In the genomic region with DNA sequence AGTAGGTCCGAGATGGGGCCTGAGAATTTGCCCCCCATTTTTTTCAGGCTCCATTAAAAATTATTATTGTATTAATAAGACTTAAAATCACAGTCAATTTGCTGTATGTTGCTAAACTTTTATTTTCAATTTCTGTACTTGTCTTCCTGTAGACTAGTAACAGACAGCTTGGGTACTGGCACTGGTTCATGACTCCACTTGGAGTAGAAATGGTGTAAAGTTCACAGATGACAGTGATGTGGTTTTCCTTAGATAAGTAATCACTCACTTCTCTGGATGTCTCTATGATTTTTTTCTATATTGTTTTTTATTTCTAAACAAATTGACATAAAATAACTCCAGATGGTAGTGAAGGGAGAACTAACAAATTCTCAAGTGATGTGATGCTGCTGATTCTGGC, we compare ENCODE assay signal across 21 cellular contexts. TPM values are rescaled to one million over a fixed set of nuclear protein-coding genes. Genes with fewer than 3 reads are reported as not detected.
A peak's percentile ranks its signal among the peaks of the same experiment; 100 is the strongest.
DNase-seq lines count a peak whose midpoint lies in the region; ATAC-seq and TF ChIP-seq lines count a peak whose summit lies in the region.
"Had no signal": no experiment of that assay in that cellular context is flagged by ENCODE, and none has a peak within 500 bp of the region (broad histone marks: within the 10 kb centered on the region; RNA-seq: fewer than 3 reads in every experiment).

No MANE protein-coding gene starts in this region.

- no TSS peak for BruUV-seq in A673 (replicated peaks; lab: Mats Ljungman, UMichigan)

- no peaks in the 10 kb centered on the region for H3K27me3 ChIP-seq in CD4-positive, CD25-positive, alpha-beta regulatory T cell (ENCODE audit: control insufficient read depth, insufficient read depth, low read length)
- no peaks in the 10 kb centered on the region for H3K27me3 ChIP-seq in A673 (replicated peaks; ENCODE audit: insufficient read depth, low read depth, low read length, poor library complexity)
- H3K27me3 ChIP-seq in psoas muscle (ENCODE audit: insufficient read depth in 3 of 3, low read length in 2 of 3) = no peaks in the 10 kb centered on the region
- H3K27me3 ChIP-seq: BLaER1 treated with 17β-estradiol and CSF1 and Interleukin-3, amounts not matched to agents 10 nM and 100 nM; SJCRH30 had no signal

- H3K9me3 ChIP-seq in CD4-positive, CD25-positive, alpha-beta regulatory T cell (ENCODE audit: control insufficient read depth in 2 of 2, low read length in 2 of 2) = no peaks in the 10 kb centered on the region
- no peaks in the 10 kb centered on the region for H3K9me3 ChIP-seq in A673 (ENCODE audit: low read depth, low read length, poor library complexity, severe bottlenecking)
- peaks cover 8% of the 10 kb centered on the region for H3K9me3 ChIP-seq in psoas muscle
- H3K9me3 ChIP-seq: SJCRH30 had no signal

- peak overlapping the region; percentile 14 for H3K27ac ChIP-seq in CD4-positive, CD25-positive, alpha-beta regulatory T cell (ENCODE audit: insufficient read depth, low read length, poor library complexity, severe bottlenecking)
- H3K27ac ChIP-seq in A673 (ENCODE audit: low read depth, low read length, poor library complexity, severe bottlenecking) (no peak overlapping the region), psoas muscle (no peak overlapping the region)
- H3K27ac ChIP-seq: 22Rv1; BLaER1 treated with 17β-estradiol and CSF1 and Interleukin-3, amounts not matched to agents 10 nM and 100 nM; KMS-11; SJCRH30 had no signal

- POLR2A ChIA-PET in A673 (lab: Charles Lee; ENCODE audit: low non-redundant PET) = no interaction called here

- H3K27me3 Mint-ChIP-seq in CD4-positive, CD25-positive, alpha-beta regulatory T cell = no peaks in the 10 kb centered on the region
- no peaks in the 10 kb centered on the region for H3K27me3 Mint-ChIP-seq in activated T-helper 17 cell treated with anti-CD3 and anti-CD28 coated beads, Interleukin-2, amount 50 U/mL, for 72 hours
- no peaks in the 10 kb centered on the region for H3K27me3 Mint-ChIP-seq in natural killer cell treated with Interleukin-12 subunit alpha and Interleukin-12 subunit beta and Interleukin-15 and Interleukin-18, amount 100 ng/mL, for 72 hours

- peak overlapping the region in 2 of 3 donors; percentile 5 to 78 for H3K27ac Mint-ChIP-seq in CD4-positive, CD25-positive, alpha-beta regulatory T cell
- no peak overlapping the region for H3K27ac Mint-ChIP-seq in activated T-helper 17 cell treated with anti-CD3 and anti-CD28 coated beads, Interleukin-2, amount 50 U/mL, for 72 hours
- peak overlapping the region; percentile 11 to 46 for H3K27ac Mint-ChIP-seq in natural killer cell treated with Interleukin-12 subunit alpha and Interleukin-12 subunit beta and Interleukin-15 and Interleukin-18, amount 100 ng/mL, for 72 hours

- intact Hi-C loops in A673 (cut with micrococcal nuclease; ENCODE audit: unreplicated experiment) (no loop called here), psoas muscle (cut with DNase I) (no loop called here)

- peaks cover 3% of the 10 kb centered on the region for H3K36me3 Mint-ChIP-seq in CD4-positive, CD25-positive, alpha-beta regulatory T cell
- no peaks in the 10 kb centered on the region for H3K36me3 Mint-ChIP-seq in activated T-helper 17 cell treated with anti-CD3 and anti-CD28 coated beads, Interleukin-2, amount 50 U/mL, for 72 hours (ENCODE audit: low read depth)
- peaks cover 4% of the 10 kb centered on the region for H3K36me3 Mint-ChIP-seq in natural killer cell treated with Interleukin-12 subunit alpha and Interleukin-12 subunit beta and Interleukin-15 and Interleukin-18, amount 100 ng/mL, for 72 hours

- peak overlapping the region in 1 of 4 donors; percentile 21 for H3K4me3 Mint-ChIP-seq in CD4-positive, CD25-positive, alpha-beta regulatory T cell
- H3K4me3 Mint-ChIP-seq in activated T-helper 17 cell treated with anti-CD3 and anti-CD28 coated beads, Interleukin-2, amount 50 U/mL, for 72 hours = no peak overlapping the region
- H3K4me3 Mint-ChIP-seq in natural killer cell treated with Interleukin-12 subunit alpha and Interleukin-12 subunit beta and Interleukin-15 and Interleukin-18, amount 100 ng/mL, for 72 hours = no peak overlapping the region

- ATAC-seq in activated CD4-positive, CD25-positive, alpha-beta regulatory T cell treated with anti-CD3 and anti-CD28 coated beads, Interleukin-2, amount 50 U/mL, for 24 hours = peak; percentile 28 to 55
- ATAC-seq in CD4-positive, CD25-positive, alpha-beta regulatory T cell (ENCODE audit: low read depth in 2 of 2) = no peak
- peak; percentile 39 for ATAC-seq in activated T-helper 17 cell treated with anti-CD3 and anti-CD28 coated beads, Interleukin-2, amount 50 U/mL, for 72 hours (replicated peaks)
- ATAC-seq in natural killer cell treated with Interleukin-12 subunit alpha and Interleukin-12 subunit beta and Interleukin-15 and Interleukin-18, amount 100 ng/mL, for 72 hours = peak in 1 of 2 donors; percentile 60
- ATAC-seq in psoas muscle = no peak

- CTCF ChIA-PET in A673 (lab: Charles Lee) = no interaction called here

- H3K9me3 Mint-ChIP-seq in CD4-positive, CD25-positive, alpha-beta regulatory T cell = peaks cover 0 to 13% (median 6%) of the 10 kb centered on the region in 7 donors
- peaks cover 4% of the 10 kb centered on the region for H3K9me3 Mint-ChIP-seq in activated T-helper 17 cell treated with anti-CD3 and anti-CD28 coated beads, Interleukin-2, amount 50 U/mL, for 72 hours
- H3K9me3 Mint-ChIP-seq in natural killer cell treated with Interleukin-12 subunit alpha and Interleukin-12 subunit beta and Interleukin-15 and Interleukin-18, amount 100 ng/mL, for 72 hours = no peaks in the 10 kb centered on the region

- peaks cover 5 to 20% (median 10%) of the 10 kb centered on the region in 4 donors for H3K4me1 Mint-ChIP-seq in CD4-positive, CD25-positive, alpha-beta regulatory T cell
- no peaks in the 10 kb centered on the region for H3K4me1 Mint-ChIP-seq in activated T-helper 17 cell treated with anti-CD3 and anti-CD28 coated beads, Interleukin-2, amount 50 U/mL, for 72 hours
- H3K4me1 Mint-ChIP-seq in natural killer cell treated with Interleukin-12 subunit alpha and Interleukin-12 subunit beta and Interleukin-15 and Interleukin-18, amount 100 ng/mL, for 72 hours (ENCODE audit: low read depth in 2 of 2) = peaks cover 12 to 14% of the 10 kb centered on the region in 2 donors

- TF ChIP-seq CTCF in A673 (conservative IDR thresholded peaks at IDR 0.05; ENCODE audit: low read depth, low read length) = no peak
- TF ChIP-seq CTCF in psoas muscle (IDR thresholded peaks at IDR 0.05) = no peak

- WGBS in psoas muscle, 3 donors = 60 to 77% (median 74%) methylated on average over 1 of the region's 1 CpG

- no peak for DNase-seq in activated CD4-positive, CD25-positive, alpha-beta regulatory T cell (lab: John Stamatoyannopoulos, UW)
- DNase-seq in CD4-positive, CD25-positive, alpha-beta regulatory T cell = no peak
- no peak for DNase-seq in natural killer cell treated with Interleukin-12 subunit alpha and Interleukin-12 subunit beta and Interleukin-15 and Interleukin-18, amount 100 ng/mL, for 72 hours (ENCODE audit: low spot score)
- DNase-seq in stimulated activated CD8-positive, alpha-beta memory T cell treated with anti-CD3 and anti-CD28 coated beads, Interleukin-4, amount 100 ng/mL, for 48 hours = no peak
- no peak for DNase-seq in A673 (ENCODE audit: low spot score)
- DNase-seq in psoas muscle = no peak
- DNase-seq: DMS53, GDM1, IMR-90, NCI-H1105, NCI-H2081, NCI-H446, NCI-H526, SJCRH30 had no signal

- H3K36me3 ChIP-seq in CD4-positive, CD25-positive, alpha-beta regulatory T cell (ENCODE audit: control insufficient read depth, insufficient read depth, low read length) = no peaks in the 10 kb centered on the region
- H3K36me3 ChIP-seq in A673 (ENCODE audit: insufficient read depth, low read length, poor library complexity, severe bottlenecking) (no peaks in the 10 kb centered on the region), psoas muscle (ENCODE audit: insufficient read depth in 1 of 2, low read depth in 1 of 2) (no peaks in the 10 kb centered on the region)
- H3K36me3 ChIP-seq: BLaER1 treated with 17β-estradiol and CSF1 and Interleukin-3, amounts not matched to agents 10 nM and 100 nM; SJCRH30 had no signal

- H3K4me1 ChIP-seq in CD4-positive, CD25-positive, alpha-beta regulatory T cell (ENCODE audit: control insufficient read depth, insufficient read depth, low read length, poor library complexity, severe bottlenecking) = no peaks in the 10 kb centered on the region
- H3K4me1 ChIP-seq in A673 (ENCODE audit: insufficient read depth, low read length, poor library complexity, severe bottlenecking) (no peaks in the 10 kb centered on the region), psoas muscle (no peaks in the 10 kb centered on the region)
- H3K4me1 ChIP-seq: BLaER1 treated with 17β-estradiol and CSF1 and Interleukin-3, amounts not matched to agents 10 nM and 100 nM; SJCRH30 had no signal

- no peak overlapping the region for H3K4me3 ChIP-seq in CD4-positive, CD25-positive, alpha-beta regulatory T cell (ENCODE audit: low read depth, low read length)
- H3K4me3 ChIP-seq in A673 (ENCODE audit: low read depth, low read length, poor library complexity, severe bottlenecking) = no peak overlapping the region
- no peak overlapping the region for H3K4me3 ChIP-seq in psoas muscle
- H3K4me3 ChIP-seq: BLaER1 treated with 17β-estradiol and CSF1 and Interleukin-3, amounts not matched to agents 10 nM and 100 nM; SJCRH30 had no signal

RNA-seq across cellular contexts. Expression of gene ZNF80, which starts 15.6 kb away (rescaled TPM):
- 1.7 TPM for total RNA-seq in CD4-positive, CD25-positive, alpha-beta regulatory T cell
- polyA plus RNA-seq in CD4-positive, CD25-positive, alpha-beta regulatory T cell = 1 to 10 TPM in 3 of 4 donors, under 1 TPM in 1; 0.36 to 8.4 (median 5.8) TPM
- under 1 TPM; 0.15 to 0.29 TPM for total RNA-seq in activated T-helper 17 cell treated with anti-CD3 and anti-CD28 coated beads, Interleukin-2, amount 50 U/mL, for 72 hours
- under 1 TPM in 1 of 2 donors, not detected in 1; 0.40 TPM for total RNA-seq in natural killer cell treated with Interleukin-12 subunit alpha and Interleukin-12 subunit beta and Interleukin-15 and Interleukin-18, amount 100 ng/mL, for 72 hours
- total RNA-seq in A673 (2021) = not detected in 2 replicates
- total RNA-seq in psoas muscle = not detected
- polyA plus RNA-seq in psoas muscle = not detected
- total RNA-seq: H1, IMR-90, OCI-LY7 had no signal
- polyA plus RNA-seq: H1, IMR-90 had no signal

RNA-seq across cellular contexts. Expression of gene TIGIT, which starts 40.9 kb away (rescaled TPM):
- total RNA-seq in CD4-positive, CD25-positive, alpha-beta regulatory T cell = 72.8 TPM
- 100 to 1,000 TPM; 210 to 246 (median 236) TPM for polyA plus RNA-seq in CD4-positive, CD25-positive, alpha-beta regulatory T cell
- total RNA-seq in activated T-helper 17 cell treated with anti-CD3 and anti-CD28 coated beads, Interleukin-2, amount 50 U/mL, for 72 hours = 10 to 100 TPM; 21.5 to 53.0 TPM
- 10 to 100 TPM; 13.7 to 15.7 TPM for total RNA-seq in natural killer cell treated with Interleukin-12 subunit alpha and Interleukin-12 subunit beta and Interleukin-15 and Interleukin-18, amount 100 ng/mL, for 72 hours
- not detected in 2 replicates for total RNA-seq in A673 (2021)
- total RNA-seq in psoas muscle = under 1 TPM in 3 of 4 donors, not detected in 1; 0.07 to 0.46 (median 0.13) TPM
- polyA plus RNA-seq in psoas muscle = under 1 TPM in 2 of 3 donors, not detected in 1; 0.03 to 0.06 TPM
- total RNA-seq: H1, IMR-90 had no signal
- polyA plus RNA-seq: IMR-90 had no signal

Comparison
In these comparisons a context has a peak if more than half of its experiments do, and no peak if none do; other contexts are left out.
1. ATAC-seq: peak in activated CD4-positive, CD25-positive, alpha-beta regulatory T cell treated with anti-CD3 and anti-CD28 coated beads, Interleukin-2, amount 50 U/mL, for 24 hours (2 of 2) and activated T-helper 17 cell treated with anti-CD3 and anti-CD28 coated beads, Interleukin-2, amount 50 U/mL, for 72 hours (single experiment); none in CD4-positive, CD25-positive, alpha-beta regulatory T cell (0 of 2) and psoas muscle (0 of 4).
2. RNA of gene TIGIT, which starts 40.9 kb away (total RNA-seq): 72.8 TPM in CD4-positive, CD25-positive, alpha-beta regulatory T cell (single experiment), 21.5 to 53.0 TPM in activated T-helper 17 cell treated with anti-CD3 and anti-CD28 coated beads, Interleukin-2, amount 50 U/mL, for 72 hours and 13.7 to 15.7 TPM in natural killer cell treated with Interleukin-12 subunit alpha and Interleukin-12 subunit beta and Interleukin-15 and Interleukin-18, amount 100 ng/mL, for 72 hours; 0.07 to 0.46 TPM in psoas muscle and not detected in A673; every median in the first group is over 10 times any median in the second.